33 cellular contexts compared by ENCODE assay signal in genomic region chr3:195532345-195532744, GRCh38. TPM values are rescaled to one million over a fixed set of nuclear protein-coding genes. Genes with fewer than 3 reads are reported as not detected.
A peak's percentile ranks its signal among the peaks of the same experiment; 100 is the strongest.
DNase-seq lines count a peak whose midpoint lies in the region; ATAC-seq and TF ChIP-seq lines count a peak whose summit lies in the region.
"Had no signal": no experiment of that assay in that cellular context is flagged by ENCODE, and none has a peak within 500 bp of the region (broad histone marks: within the 10 kb centered on the region; RNA-seq: fewer than 3 reads in every experiment).

No MANE protein-coding gene starts in this region.

- H3K9me3 Mint-ChIP-seq in CD4-positive, CD25-positive, alpha-beta regulatory T cell, result no peaks in the 10 kb centered on the region
- no peaks in the 10 kb centered on the region for H3K9me3 Mint-ChIP-seq in CD4-positive, alpha-beta memory T cell
- no peaks in the 10 kb centered on the region for H3K9me3 Mint-ChIP-seq in naive thymus-derived CD4-positive, alpha-beta T cell
- H3K9me3 Mint-ChIP-seq: immature natural killer cell had no signal

- H3K27me3 ChIP-seq in CD4-positive, CD25-positive, alpha-beta regulatory T cell (ENCODE audit: control insufficient read depth, insufficient read depth, low read length), result no peaks in the 10 kb centered on the region
- no peaks in the 10 kb centered on the region for H3K27me3 ChIP-seq in CD4-positive, alpha-beta memory T cell (ENCODE audit: insufficient read depth, low read length)
- H3K27me3 ChIP-seq in naive thymus-derived CD4-positive, alpha-beta T cell (ENCODE audit: control insufficient read depth in 2 of 2, insufficient read depth in 2 of 2, low read length in 2 of 2), result no peaks in the 10 kb centered on the region
- H3K27me3 ChIP-seq: suprapubic skin, upper lobe of right lung had no signal

- peaks cover 20% of the 10 kb centered on the region; the same call in 1 of the 2 replicates for H4K20me1 ChIP-seq in OCI-LY7 (ENCODE audit: insufficient read depth, low read length)

- H3K27me3 Mint-ChIP-seq in CD4-positive, CD25-positive, alpha-beta regulatory T cell, result no peaks in the 10 kb centered on the region
- H3K27me3 Mint-ChIP-seq in CD4-positive, alpha-beta memory T cell, result no peaks in the 10 kb centered on the region
- no peaks in the 10 kb centered on the region for H3K27me3 Mint-ChIP-seq in naive thymus-derived CD4-positive, alpha-beta T cell

- H3K9me3 ChIP-seq in CD4-positive, CD25-positive, alpha-beta regulatory T cell (ENCODE audit: control insufficient read depth in 2 of 2, low read length in 2 of 2), result no peaks in the 10 kb centered on the region
- no peaks in the 10 kb centered on the region for H3K9me3 ChIP-seq in CD4-positive, alpha-beta memory T cell (ENCODE audit: control insufficient read depth in 1 of 2, low read length in 2 of 2)
- H3K9me3 ChIP-seq in OCI-LY7 (ENCODE audit: low read length), result no peaks in the 10 kb centered on the region
- no peaks in the 10 kb centered on the region for H3K9me3 ChIP-seq in naive thymus-derived CD4-positive, alpha-beta T cell (ENCODE audit: control insufficient read depth in 2 of 3, low read length in 3 of 3)
- H3K9me3 ChIP-seq: mucosa of descending colon, SK-N-SH, suprapubic skin, upper lobe of right lung had no signal

- CTCF ChIA-PET in CD4-positive, alpha-beta memory T cell (lab: Charles Lee; ENCODE audit: partially characterized antibody), result interaction anchor here (0.7 to 1.8 kb wide), 4 partner anchors 10 to 850 kb away, joined by 3 to 8 read pairs (median 4); partner anchors contain the start of gene XXYLT1
- CTCF ChIA-PET in OCI-LY7 (lab: Charles Lee; ENCODE audit: unreplicated experiment), result no interaction called here
- CTCF ChIA-PET in naive thymus-derived CD4-positive, alpha-beta T cell (lab: Charles Lee), result interaction anchor here (1.4 to 2.0 kb wide), 2 partner anchors 261 to 327 kb away, joined by 3 to 8 read pairs; partner anchors contain the start of gene XXYLT1

- no peak for TF ChIP-seq CTCF in OCI-LY7 (conservative IDR thresholded peaks at IDR 0.05; ENCODE audit: low read length)

- peaks cover 23% of the 10 kb centered on the region for H3K36me3 Mint-ChIP-seq in CD4-positive, CD25-positive, alpha-beta regulatory T cell
- peaks cover 30 to 57% of the 10 kb centered on the region in 2 donors for H3K36me3 Mint-ChIP-seq in CD4-positive, alpha-beta memory T cell
- peaks cover 4 to 34% (median 26%) of the 10 kb centered on the region in 5 donors for H3K36me3 Mint-ChIP-seq in naive thymus-derived CD4-positive, alpha-beta T cell

- H3K4me1 ChIP-seq in CD4-positive, CD25-positive, alpha-beta regulatory T cell (ENCODE audit: control insufficient read depth, insufficient read depth, low read length, poor library complexity, severe bottlenecking), result peaks cover 72% of the 10 kb centered on the region
- peaks cover 82% of the 10 kb centered on the region for H3K4me1 ChIP-seq in CD4-positive, alpha-beta memory T cell (ENCODE audit: insufficient read depth, low read length)
- H3K4me1 ChIP-seq in OCI-LY7 (ENCODE audit: insufficient read depth, low read length, poor library complexity, severe bottlenecking), result peaks cover 56% of the 10 kb centered on the region
- peaks cover 49 to 60% of the 10 kb centered on the region in 2 donors for H3K4me1 ChIP-seq in naive thymus-derived CD4-positive, alpha-beta T cell (ENCODE audit: control insufficient read depth in 2 of 2, insufficient read depth in 2 of 2, low read length in 2 of 2)
- H3K4me1 ChIP-seq: upper lobe of right lung had no signal

- H3K4me1 Mint-ChIP-seq in CD4-positive, CD25-positive, alpha-beta regulatory T cell, result peaks cover 29 to 91% (median 64%) of the 10 kb centered on the region in 4 donors
- H3K4me1 Mint-ChIP-seq in CD4-positive, alpha-beta memory T cell, result peaks cover 53 to 90% (median 72%) of the 10 kb centered on the region in 4 donors
- peaks cover 42 to 98% (median 90%) of the 10 kb centered on the region in 7 donors for H3K4me1 Mint-ChIP-seq in naive thymus-derived CD4-positive, alpha-beta T cell
- H3K4me1 Mint-ChIP-seq: nephron progenitor cell had no signal

- intact Hi-C loops in CD4-positive, alpha-beta memory T cell (cut with micrococcal nuclease), result loop anchor here (1.0 kb wide), 1 partner anchor 8 kb away; no protein-coding TSS in a partner anchor
- intact Hi-C loops in OCI-LY7 (cut with micrococcal nuclease; ENCODE audit: unreplicated experiment), result loop anchor here (5.0 kb wide), 1 partner anchor 860 kb away; the partner anchor contains the start of gene LSG1
- intact Hi-C loops in naive thymus-derived CD4-positive, alpha-beta T cell (cut with micrococcal nuclease), result loop anchor here in 1 of 2 donors (1.0 to 10.0 kb wide), 2 partner anchors 8 to 1138 kb away; partner anchors contain the start of gene GP5

- H3K79me2 ChIP-seq in OCI-LY7 (ENCODE audit: insufficient read depth, low read depth, low read length), result peaks cover 94% of the 10 kb centered on the region

- ATAC-seq in CD4-positive, CD25-positive, alpha-beta regulatory T cell (ENCODE audit: low read depth in 2 of 2), result no peak
- no peak for ATAC-seq in naive thymus-derived CD4-positive, alpha-beta T cell
- no peak for ATAC-seq in HG03280 (IDR thresholded peaks at IDR 0.05; ENCODE audit: unreplicated experiment)
- ATAC-seq: activated CD4-positive, CD25-positive, alpha-beta regulatory T cell treated with anti-CD3 and anti-CD28 coated beads, Interleukin-2, amount 50 U/mL, for 24 hours; left colon; mucosa of descending colon; upper lobe of right lung had no signal

- DNase-seq in CD4-positive, CD25-positive, alpha-beta regulatory T cell, result no peak
- no peak for DNase-seq in CD4-positive, alpha-beta memory T cell
- DNase-seq in OCI-LY7 (ENCODE audit: low spot score), result no peak
- no peak for DNase-seq in naive thymus-derived CD4-positive, alpha-beta T cell
- no peak for DNase-seq in activated effector memory CD4-positive, alpha-beta T cell treated with Interleukin-2 at 50 U/mL for 16 hours
- no peak for DNase-seq in stimulated activated naive CD4-positive, alpha-beta T cell (lab: John Stamatoyannopoulos, UW)
- DNase-seq: activated naive CD4-positive, alpha-beta T cell; activated T-cell treated with anti-CD3 and anti-CD28 coated beads, Interleukin-2, amount 50 U/mL, for 1 hour; C1 segment of cervical spinal cord; DMS79 treated with DMSO at 0.1 percent for 48 hours; effector memory CD4-positive, alpha-beta T cell; GF-D8; immature natural killer cell; KBM-7; left colon; mammary epithelial cell; mucosa of descending colon; NCI-H1930; NCI-H2171 treated with DMSO at 0.1 percent for 48 hours; NCI-H524; nephron progenitor cell; SK-N-SH; stimulated activated CD4-positive, alpha-beta T cell treated with anti-CD3 and anti-CD28 coated beads, Interleukin-15, amount 100 ng/mL, for 24 hours; stimulated activated naive CD4-positive, alpha-beta T cell treated with Interleukin-2 at 50 U/mL for 16 hours; T-helper 2 cell; upper lobe of right lung had no signal

- no peak overlapping the region for H3K27ac ChIP-seq in CD4-positive, CD25-positive, alpha-beta regulatory T cell (ENCODE audit: insufficient read depth, low read length, poor library complexity, severe bottlenecking)
- H3K27ac ChIP-seq in CD4-positive, alpha-beta memory T cell (ENCODE audit: low read depth, low read length), result no peak overlapping the region
- no peak overlapping the region for H3K27ac ChIP-seq in OCI-LY7 (ENCODE audit: low read depth, low read length, poor library complexity, severe bottlenecking)
- H3K27ac ChIP-seq in naive thymus-derived CD4-positive, alpha-beta T cell (ENCODE audit: low read depth, low read length), result peak overlapping the region; percentile 56
- H3K27ac ChIP-seq: coronary artery, HL-60, PC-9, suprapubic skin, upper lobe of right lung had no signal

- peak overlapping the region in 3 of 4 donors; percentile 30 to 81 (median 61) for H3K4me3 Mint-ChIP-seq in CD4-positive, CD25-positive, alpha-beta regulatory T cell
- peak overlapping the region in 5 of 8 donors; percentile 13 to 77 (median 57) for H3K4me3 Mint-ChIP-seq in CD4-positive, alpha-beta memory T cell
- peak overlapping the region in 8 of 10 donors; percentile 23 to 98 (median 62) for H3K4me3 Mint-ChIP-seq in naive thymus-derived CD4-positive, alpha-beta T cell
- H3K4me3 Mint-ChIP-seq: immature natural killer cell, nephron progenitor cell had no signal

- H3K9me2 ChIP-seq in OCI-LY7 (ENCODE audit: insufficient read depth, low read length), result no peaks in the 10 kb centered on the region
- H3K9me2 ChIP-seq: SK-N-SH had no signal

- peak overlapping the region; percentile 42 for H3K4me2 ChIP-seq in OCI-LY7 (ENCODE audit: low read length)
- H3K4me2 ChIP-seq: PC-9, SK-N-SH had no signal

- H3K36me3 ChIP-seq in CD4-positive, CD25-positive, alpha-beta regulatory T cell (ENCODE audit: control insufficient read depth, insufficient read depth, low read length), result peaks cover 28% of the 10 kb centered on the region
- peaks cover 7% of the 10 kb centered on the region for H3K36me3 ChIP-seq in CD4-positive, alpha-beta memory T cell (ENCODE audit: insufficient read depth, low read length)
- peaks cover 67% of the 10 kb centered on the region for H3K36me3 ChIP-seq in OCI-LY7 (ENCODE audit: insufficient read depth, low read length)
- peaks cover 0 to 8% (median 5%) of the 10 kb centered on the region in 3 experiments for H3K36me3 ChIP-seq in naive thymus-derived CD4-positive, alpha-beta T cell (ENCODE audit: control insufficient read depth in 2 of 3, insufficient read depth in 3 of 3, low read length in 3 of 3)

- POLR2A ChIA-PET in CD4-positive, alpha-beta memory T cell (lab: Charles Lee; ENCODE audit: partially characterized antibody), result interaction anchor here (0.7 to 4.1 kb wide), 4 partner anchors 10 to 261 kb away, joined by 3 to 25 read pairs (median 3); partner anchors contain the start of genes PPP1R2 and XXYLT1
- POLR2A ChIA-PET in OCI-LY7 (lab: Charles Lee), result interaction anchor here (0.6 to 3.7 kb wide), 3 partner anchors 9 to 75 kb away, joined by 3 to 19 read pairs (median 10); partner anchors contain the start of gene PPP1R2
- POLR2A ChIA-PET in naive thymus-derived CD4-positive, alpha-beta T cell (lab: Charles Lee), result interaction anchor here (3.3 to 4.0 kb wide), 2 partner anchors 11 to 18 kb away, joined by 15 to 21 read pairs; partner anchors contain the start of gene PPP1R2

- peak overlapping the region; percentile 9 to 28 (median 15) for H3K27ac Mint-ChIP-seq in CD4-positive, CD25-positive, alpha-beta regulatory T cell
- H3K27ac Mint-ChIP-seq in CD4-positive, alpha-beta memory T cell, result peak overlapping the region in 4 of 7 donors; percentile 27 to 81 (median 66)
- H3K27ac Mint-ChIP-seq in naive thymus-derived CD4-positive, alpha-beta T cell, result peak overlapping the region in 7 of 9 donors; percentile 56 to 91 (median 76)
- H3K27ac Mint-ChIP-seq: nephron progenitor cell had no signal

- no peak overlapping the region for H2AFZ ChIP-seq in OCI-LY7 (ENCODE audit: low read length)
- H2AFZ ChIP-seq: PC-9 had no signal

- peak overlapping the region; percentile 43 for H3K4me3 ChIP-seq in CD4-positive, CD25-positive, alpha-beta regulatory T cell (ENCODE audit: low read depth, low read length)
- no peak overlapping the region for H3K4me3 ChIP-seq in CD4-positive, alpha-beta memory T cell (ENCODE audit: low read length in 2 of 2)
- no peak overlapping the region for H3K4me3 ChIP-seq in OCI-LY7 (ENCODE audit: low read depth, low read length, poor library complexity, severe bottlenecking)
- no peak overlapping the region for H3K4me3 ChIP-seq in naive thymus-derived CD4-positive, alpha-beta T cell (ENCODE audit: low read length)
- H3K4me3 ChIP-seq: coronary artery, mucosa of descending colon, PC-9, suprapubic skin, upper lobe of right lung had no signal

- no TSS peak for BruUV-seq in OCI-LY7 (replicated peaks; lab: Mats Ljungman, UMichigan)

RNA-seq across cellular contexts. Expression of gene PPP1R2, which starts 10.8 kb away (rescaled TPM):
- 169 TPM for total RNA-seq in CD4-positive, CD25-positive, alpha-beta regulatory T cell
- 100 to 1,000 TPM; 253 to 337 (median 306) TPM for polyA plus RNA-seq in CD4-positive, CD25-positive, alpha-beta regulatory T cell
- total RNA-seq in CD4-positive, alpha-beta memory T cell, result 100 to 1,000 TPM; 136 to 137 TPM
- 100 to 1,000 TPM; 302 to 303 TPM for polyA plus RNA-seq in CD4-positive, alpha-beta memory T cell
- total RNA-seq in OCI-LY7 (2014; rRNA removed; shearing (Covaris generic)), result 239 and 294 TPM in 2 replicates
- 86.5 and 91.9 TPM in 2 replicates for total RNA-seq in OCI-LY7 (2022)
- total RNA-seq in naive thymus-derived CD4-positive, alpha-beta T cell, result 100 to 1,000 TPM in 4 of 5 experiments, 10 to 100 TPM in 1; 76.1 to 160 (median 150) TPM
- polyA plus RNA-seq in naive thymus-derived CD4-positive, alpha-beta T cell, result 100 to 1,000 TPM; 299 to 329 TPM

RNA-seq across cellular contexts. Expression of gene APOD, which starts 51.4 kb away (rescaled TPM):
- not detected for total RNA-seq in CD4-positive, CD25-positive, alpha-beta regulatory T cell
- under 1 TPM in 1 of 4 donors, not detected in 3; 0.60 TPM for polyA plus RNA-seq in CD4-positive, CD25-positive, alpha-beta regulatory T cell
- not detected for total RNA-seq in CD4-positive, alpha-beta memory T cell
- polyA plus RNA-seq in CD4-positive, alpha-beta memory T cell, result not detected
- total RNA-seq in OCI-LY7 (2014; rRNA removed; shearing (Covaris generic)), result not detected in 2 replicates
- not detected in 2 replicates for total RNA-seq in OCI-LY7 (2022)
- under 1 TPM in 1 of 5 experiments, not detected in 4; 0.56 TPM for total RNA-seq in naive thymus-derived CD4-positive, alpha-beta T cell
- polyA plus RNA-seq in naive thymus-derived CD4-positive, alpha-beta T cell, result not detected
- total RNA-seq: epithelial cell of proximal tubule had no signal
- polyA plus RNA-seq: immature natural killer cell had no signal

Comparison
In these comparisons a context has a peak if more than half of its experiments do, and no peak if none do; other contexts are left out.
1. H3K27ac Mint-ChIP-seq: peak in every context shown above with its lines; median percentile 76 in naive thymus-derived CD4-positive, alpha-beta T cell; 66 in CD4-positive, alpha-beta memory T cell; 15 in CD4-positive, CD25-positive, alpha-beta regulatory T cell.